8 cellular contexts compared by ENCODE assay signal in the genomic region with DNA sequence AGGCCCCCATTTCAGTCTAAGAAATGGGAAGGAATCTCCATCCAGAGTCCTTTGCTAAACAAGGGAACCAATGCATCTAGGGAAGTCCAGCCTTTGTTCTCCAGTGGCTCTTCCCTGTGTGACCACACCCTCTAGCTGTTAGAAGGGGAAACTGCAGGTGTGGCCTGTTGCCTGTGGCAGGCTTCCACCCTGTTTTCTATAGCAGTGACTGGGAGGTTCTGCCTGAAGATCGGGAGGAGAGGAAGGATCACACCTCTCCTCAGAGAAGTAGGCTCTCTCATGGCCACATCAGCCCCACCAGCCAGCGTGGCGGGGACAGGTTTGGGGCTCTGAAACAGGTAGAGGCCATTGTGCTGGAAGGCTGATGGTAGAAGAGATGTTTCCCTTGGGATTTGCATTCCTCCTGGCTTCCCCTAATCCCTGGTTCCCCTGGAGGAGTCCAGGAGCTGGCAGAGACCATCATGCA. TPM values are rescaled to one million over a fixed set of nuclear protein-coding genes. Genes with fewer than 3 reads are reported as not detected.
DNase-seq lines count a peak whose midpoint lies in the region; ATAC-seq and TF ChIP-seq lines count a peak whose summit lies in the region.

No MANE protein-coding gene starts in this region.

- intact Hi-C loops in head of caudate nucleus (cut with DNase I): no loop called here

- H3K27me3 ChIP-seq in parathyroid adenoma (ENCODE audit: control insufficient read depth, insufficient read depth, low read length): no peaks in the 10 kb centered on the region

- H3K4me2 ChIP-seq in parathyroid adenoma (ENCODE audit: low read length): no peak overlapping the region

- POLR2A ChIA-PET in WTC11 (lab: Charles Lee): interaction anchor here (0.9 kb wide), 1 partner anchor 9 kb away, joined by 3 read pairs; no protein-coding TSS in a partner anchor

- TF ChIP-seq CTCF in AG09319 (IDR thresholded peaks at IDR 0.05; ENCODE audit: low read depth, low read length) (peak; percentile 77), GM12865 (IDR thresholded peaks at IDR 0.05; ENCODE audit: insufficient read depth, low read depth, low read length, missing control alignments) (peak; percentile 90), WTC11 (IDR thresholded peaks at IDR 0.05) (peak; percentile 60), parathyroid adenoma (IDR thresholded peaks at IDR 0.05) (peak; percentile 96)

- peak; percentile 90 for ATAC-seq in WTC11
- no peak for ATAC-seq in HG02852 (IDR thresholded peaks at IDR 0.05; ENCODE audit: unreplicated experiment)

- no peak for DNase-seq in AG09319 (ENCODE audit: extremely low read depth, low read depth)
- peak; percentile 63 for DNase-seq in GM12865 (ENCODE audit: low read depth)
- peak; percentile 32 for DNase-seq in NCI-H146 treated with DMSO at 0.1 percent for 48 hours (lab: John Stamatoyannopoulos, UW; ENCODE audit: unreplicated experiment)
- DNase-seq in WTC11 (ENCODE audit: low spot score): peak; percentile 72
- DNase-seq in head of caudate nucleus: peak in 31 of 42 donors; percentile 32 to 84 (median 57)
- no peak for DNase-seq in central memory CD4-positive, alpha-beta T cell

- no peak overlapping the region for H3K4me3 Mint-ChIP-seq in WTC11

- peak overlapping the region; percentile 28; the same call in 1 of the 2 replicates for H3K27ac Mint-ChIP-seq in WTC11

- H3K9me3 Mint-ChIP-seq in WTC11: no peaks in the 10 kb centered on the region

- no peaks in the 10 kb centered on the region for H3K36me3 Mint-ChIP-seq in WTC11

- H3K4me1 Mint-ChIP-seq in WTC11: peaks cover 16% of the 10 kb centered on the region

- H2AFZ ChIP-seq in parathyroid adenoma: no peak overlapping the region

- H3K9me3 ChIP-seq in parathyroid adenoma (ENCODE audit: control insufficient read depth, low read length): no peaks in the 10 kb centered on the region

- no peaks in the 10 kb centered on the region for H3K36me3 ChIP-seq in parathyroid adenoma (ENCODE audit: control insufficient read depth, insufficient read depth, low read length)

- H3K9ac ChIP-seq in parathyroid adenoma: no peak overlapping the region

- H3K4me1 ChIP-seq in parathyroid adenoma: peaks cover 58% of the 10 kb centered on the region

- H3K27ac ChIP-seq in parathyroid adenoma: peak overlapping the region; percentile 95

- H3K4me3 ChIP-seq in GM12865 (ENCODE audit: low read depth, low read length) (no peak overlapping the region), parathyroid adenoma (ENCODE audit: low read depth, low read length) (no peak overlapping the region)

- H3K27me3 Mint-ChIP-seq in WTC11 (ENCODE audit: low read depth): no peaks in the 10 kb centered on the region

- H3K79me2 ChIP-seq in parathyroid adenoma: peaks cover 49% of the 10 kb centered on the region

- CTCF ChIA-PET in WTC11 (lab: Charles Lee): interaction anchor here (0.6 to 2.9 kb wide), 28 partner anchors 9 to 427 kb away, joined by 3 to 26 read pairs (median 4); a partner anchor contains a TSS

TF ChIP-seq in WTC11, 78 proteins besides CTCF, POLR2A, EP300 and RAD21:
- TF ChIP-seq RELA (CRISPR knock-in tag; IDR thresholded peaks at IDR 0.05; ENCODE audit: borderline replicate concordance) (no peak), TEAD1 (CRISPR knock-in tag; IDR thresholded peaks at IDR 0.05) (no peak), CREB1 (CRISPR knock-in tag; IDR thresholded peaks at IDR 0.05) (no peak), FOXP1 (CRISPR knock-in tag; IDR thresholded peaks at IDR 0.05; ENCODE audit: borderline replicate concordance) (no peak), HMGA2 (CRISPR knock-in tag; IDR thresholded peaks at IDR 0.05) (no peak), RORB (CRISPR knock-in tag; IDR thresholded peaks at IDR 0.05) (no peak), KAT7 (CRISPR knock-in tag; IDR thresholded peaks at IDR 0.05; ENCODE audit: borderline replicate concordance) (no peak), CREM (CRISPR knock-in tag; IDR thresholded peaks at IDR 0.05) (no peak), NR1H2 (CRISPR knock-in tag; IDR thresholded peaks at IDR 0.05) (no peak)
- TF ChIP-seq, protein P1, sequence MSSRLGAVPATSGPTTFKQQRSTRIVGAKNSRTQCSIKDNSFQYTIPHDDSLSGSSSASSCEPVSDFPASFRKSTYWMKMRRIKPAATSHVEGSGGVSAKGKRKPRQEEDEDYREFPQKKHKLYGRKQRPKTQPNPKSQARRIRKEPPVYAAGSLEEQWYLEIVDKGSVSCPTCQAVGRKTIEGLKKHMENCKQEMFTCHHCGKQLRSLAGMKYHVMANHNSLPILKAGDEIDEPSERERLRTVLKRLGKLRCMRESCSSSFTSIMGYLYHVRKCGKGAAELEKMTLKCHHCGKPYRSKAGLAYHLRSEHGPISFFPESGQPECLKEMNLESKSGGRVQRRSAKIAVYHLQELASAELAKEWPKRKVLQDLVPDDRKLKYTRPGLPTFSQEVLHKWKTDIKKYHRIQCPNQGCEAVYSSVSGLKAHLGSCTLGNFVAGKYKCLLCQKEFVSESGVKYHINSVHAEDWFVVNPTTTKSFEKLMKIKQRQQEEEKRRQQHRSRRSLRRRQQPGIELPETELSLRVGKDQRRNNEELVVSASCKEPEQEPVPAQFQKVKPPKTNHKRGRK (CRISPR knock-in tag; IDR thresholded peaks at IDR 0.05; ENCODE audit: borderline replicate concordance): no peak
- TF ChIP-seq, protein P2, sequence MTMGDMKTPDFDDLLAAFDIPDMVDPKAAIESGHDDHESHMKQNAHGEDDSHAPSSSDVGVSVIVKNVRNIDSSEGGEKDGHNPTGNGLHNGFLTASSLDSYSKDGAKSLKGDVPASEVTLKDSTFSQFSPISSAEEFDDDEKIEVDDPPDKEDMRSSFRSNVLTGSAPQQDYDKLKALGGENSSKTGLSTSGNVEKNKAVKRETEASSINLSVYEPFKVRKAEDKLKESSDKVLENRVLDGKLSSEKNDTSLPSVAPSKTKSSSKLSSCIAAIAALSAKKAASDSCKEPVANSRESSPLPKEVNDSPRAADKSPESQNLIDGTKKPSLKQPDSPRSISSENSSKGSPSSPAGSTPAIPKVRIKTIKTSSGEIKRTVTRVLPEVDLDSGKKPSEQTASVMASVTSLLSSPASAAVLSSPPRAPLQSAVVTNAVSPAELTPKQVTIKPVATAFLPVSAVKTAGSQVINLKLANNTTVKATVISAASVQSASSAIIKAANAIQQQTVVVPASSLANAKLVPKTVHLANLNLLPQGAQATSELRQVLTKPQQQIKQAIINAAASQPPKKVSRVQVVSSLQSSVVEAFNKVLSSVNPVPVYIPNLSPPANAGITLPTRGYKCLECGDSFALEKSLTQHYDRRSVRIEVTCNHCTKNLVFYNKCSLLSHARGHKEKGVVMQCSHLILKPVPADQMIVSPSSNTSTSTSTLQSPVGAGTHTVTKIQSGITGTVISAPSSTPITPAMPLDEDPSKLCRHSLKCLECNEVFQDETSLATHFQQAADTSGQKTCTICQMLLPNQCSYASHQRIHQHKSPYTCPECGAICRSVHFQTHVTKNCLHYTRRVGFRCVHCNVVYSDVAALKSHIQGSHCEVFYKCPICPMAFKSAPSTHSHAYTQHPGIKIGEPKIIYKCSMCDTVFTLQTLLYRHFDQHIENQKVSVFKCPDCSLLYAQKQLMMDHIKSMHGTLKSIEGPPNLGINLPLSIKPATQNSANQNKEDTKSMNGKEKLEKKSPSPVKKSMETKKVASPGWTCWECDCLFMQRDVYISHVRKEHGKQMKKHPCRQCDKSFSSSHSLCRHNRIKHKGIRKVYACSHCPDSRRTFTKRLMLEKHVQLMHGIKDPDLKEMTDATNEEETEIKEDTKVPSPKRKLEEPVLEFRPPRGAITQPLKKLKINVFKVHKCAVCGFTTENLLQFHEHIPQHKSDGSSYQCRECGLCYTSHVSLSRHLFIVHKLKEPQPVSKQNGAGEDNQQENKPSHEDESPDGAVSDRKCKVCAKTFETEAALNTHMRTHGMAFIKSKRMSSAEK (CRISPR knock-in tag; IDR thresholded peaks at IDR 0.05; ENCODE audit: borderline replicate concordance): no peak
- TF ChIP-seq, protein P3, sequence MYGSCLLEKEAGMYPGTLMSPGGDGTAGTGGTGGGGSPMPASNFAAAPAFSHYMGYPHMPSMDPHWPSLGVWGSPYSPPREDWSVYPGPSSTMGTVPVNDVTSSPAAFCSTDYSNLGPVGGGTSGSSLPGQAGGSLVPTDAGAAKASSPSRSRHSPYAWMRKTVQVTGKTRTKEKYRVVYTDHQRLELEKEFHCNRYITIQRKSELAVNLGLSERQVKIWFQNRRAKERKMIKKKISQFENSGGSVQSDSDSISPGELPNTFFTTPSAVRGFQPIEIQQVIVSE (CRISPR knock-in tag; IDR thresholded peaks at IDR 0.05; ENCODE audit: borderline replicate concordance): no peak

RNA-seq across cellular contexts. Expression of a gene that starts 47.7 kb away (rescaled TPM):
- total RNA-seq in WTC11 (2021): 36.3 to 40.3 TPM (median 36.8 TPM) in 3 replicates

Comparison
In these comparisons a context has a peak if more than half of its experiments do, and no peak if none do; other contexts are left out.
1. DNase-seq: peak in GM12865 (single experiment), NCI-H146 treated with DMSO at 0.1 percent for 48 hours (single experiment), WTC11 (single experiment) and head of caudate nucleus (31 of 42); none in AG09319 (single experiment) and central memory CD4-positive, alpha-beta T cell (single experiment).
2. Peak in every context shown above with its lines, with median percentiles within 50 percentile points of each other: CTCF ChIP-seq.